In genomic region chr6:130937942-130938604, GRCh38 we compare ENCODE assay signal across 17 cellular contexts.
DNase-seq lines count a peak whose midpoint lies in the region; ATAC-seq, FAIRE-seq and TF ChIP-seq lines count a peak whose summit lies in the region.
"Had no signal": no experiment of that assay in that cellular context is flagged by ENCODE, and none has a peak within 500 bp of the region (broad histone marks: within the 10 kb centered on the region; RNA-seq: fewer than 3 reads in every experiment).

No MANE protein-coding gene starts in this region.

- H3K9me3 ChIP-seq in skeletal muscle satellite cell (replicated peaks; ENCODE audit: low read length), result no peaks in the 10 kb centered on the region

- H3K4me1 ChIP-seq in foreskin keratinocyte, result peaks cover 4% of the 10 kb centered on the region
- H3K4me1 ChIP-seq in skeletal muscle satellite cell (ENCODE audit: control insufficient read depth, insufficient read depth, low read length), result peaks cover 36% of the 10 kb centered on the region

- TF ChIP-seq CTCF in foreskin keratinocyte (conservative IDR thresholded peaks at IDR 0.05), result no peak

- H3K27me3 ChIP-seq in foreskin keratinocyte, result no peaks in the 10 kb centered on the region
- no peaks in the 10 kb centered on the region for H3K27me3 ChIP-seq in skeletal muscle satellite cell (ENCODE audit: control insufficient read depth, insufficient read depth, low read length)
- H3K27me3 ChIP-seq: cardiac muscle cell had no signal

- H3K4me3 ChIP-seq in skeletal muscle satellite cell (ENCODE audit: low read length), result no peak overlapping the region
- H3K4me3 ChIP-seq: cardiac muscle cell had no signal

- no peak overlapping the region for H3K27ac ChIP-seq in foreskin keratinocyte
- H3K27ac ChIP-seq: cardiac muscle cell had no signal

- FAIRE-seq in GM18507 (lab: Jason Lieb, UNC), result peak; percentile 42
- FAIRE-seq: endometrium, G401.6 had no signal

- no peak overlapping the region for H3K9ac ChIP-seq in skeletal muscle satellite cell (ENCODE audit: low read depth, low read length)

- in situ Hi-C loops in SK-MEL-5 (cut with HindIII; ENCODE audit: low pct_unique_long_range_greater_than_20kb, low sequenced_read_pairs), result no loop called here

- DNase-seq in GM18507 (ENCODE audit: extremely low spot score, insufficient read length, low read depth) (no peak), SK-MEL-5 (ENCODE audit: low read depth, low spot score) (peak; percentile 55), foreskin keratinocyte (peak; percentile 2 to 28), cortex of kidney (lab: John Stamatoyannopoulos, UW) (no peak)
- DNase-seq: activated naive CD4-positive, alpha-beta T cell treated with anti-CD3 and anti-CD28 coated beads, Interleukin-2, amount 10 ng/mL, durations not matched to agents 7 days and 5 days; CD4-positive, alpha-beta memory T cell; head of caudate nucleus; naive thymus-derived CD4-positive, alpha-beta T cell; NCI-H1436; NCI-H510A; stimulated activated CD4-positive, alpha-beta T cell treated with anti-CD3 and anti-CD28 coated beads, Interleukin-1b, Interleukin-23, amount 100 ng/mL, for 48 hours had no signal

- ATAC-seq in foreskin keratinocyte (peak; percentile 44), GM19324 (IDR thresholded peaks at IDR 0.05; ENCODE audit: low FRiP score, unreplicated experiment) (no peak), HG03442 (IDR thresholded peaks at IDR 0.05; ENCODE audit: unreplicated experiment) (no peak)
- ATAC-seq: naive thymus-derived CD4-positive, alpha-beta T cell had no signal

- H3K4me2 ChIP-seq in skeletal muscle satellite cell (ENCODE audit: low read length), result peak overlapping the region; percentile 28

- H3K36me3 ChIP-seq in skeletal muscle satellite cell (ENCODE audit: insufficient read depth, low read length), result no peaks in the 10 kb centered on the region
- H3K36me3 ChIP-seq: cardiac muscle cell had no signal

Comparison
In these comparisons a context has a peak if more than half of its experiments do, and no peak if none do; other contexts are left out.
1. DNase-seq: peak in SK-MEL-5 (single experiment) and foreskin keratinocyte (2 of 2); none in GM18507 (single experiment) and cortex of kidney (single experiment).